Comparison of ENCODE assay signal across 16 cellular contexts in the genomic region with DNA sequence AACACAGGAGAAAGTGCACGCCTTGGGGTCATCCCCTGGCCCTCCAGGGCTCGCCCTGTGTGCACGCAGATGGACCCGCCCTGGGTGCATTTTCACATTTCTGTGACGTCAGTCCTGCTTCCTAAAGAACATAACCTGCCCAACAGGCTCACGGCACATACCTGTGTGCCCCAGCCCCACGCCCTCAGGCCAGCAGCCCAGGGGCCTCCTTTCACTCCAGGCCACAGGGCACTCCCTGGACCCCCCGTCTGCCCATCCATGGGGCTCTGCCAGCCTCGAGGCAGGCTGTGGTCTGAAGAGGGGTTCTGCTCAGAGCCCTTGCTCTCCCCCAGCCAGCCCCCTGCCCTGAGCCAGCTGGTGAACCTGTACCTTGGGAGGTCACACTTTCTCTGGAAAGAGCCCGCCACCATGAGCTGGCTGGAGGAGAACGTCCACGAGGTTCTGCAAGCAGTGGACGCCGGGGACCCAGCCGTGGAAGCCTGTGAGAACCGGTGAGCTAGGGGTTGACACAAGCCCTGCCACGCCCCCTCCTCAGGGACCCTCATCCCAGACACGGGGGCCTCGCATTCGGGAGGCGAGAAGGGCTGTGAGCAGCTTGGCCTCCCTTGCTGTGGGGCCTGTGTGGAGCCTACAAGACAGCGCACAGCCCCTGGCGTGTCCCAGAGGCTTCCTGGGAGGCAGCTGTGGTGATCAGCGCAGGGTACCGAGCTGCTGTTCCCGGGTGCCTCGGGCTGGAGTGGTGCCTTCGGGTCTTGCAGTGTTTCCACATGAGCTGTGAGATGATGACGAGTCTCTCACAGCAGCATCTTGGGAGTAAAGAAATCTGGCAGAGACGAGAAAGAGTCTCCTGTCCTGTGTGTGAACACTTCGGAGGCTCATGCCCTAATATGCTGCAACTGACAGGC. TPM values are rescaled to one million over a fixed set of nuclear protein-coding genes. Genes with fewer than 3 reads are reported as not detected.
A peak's percentile ranks its signal among the peaks of the same experiment; 100 is the strongest.
DNase-seq lines count a peak whose midpoint lies in the region; ATAC-seq and TF ChIP-seq lines count a peak whose summit lies in the region.
"Had no signal": no experiment of that assay in that cellular context is flagged by ENCODE, and none has a peak within 500 bp of the region (broad histone marks: within the 10 kb centered on the region; RNA-seq: fewer than 3 reads in every experiment).

No MANE protein-coding gene starts in this region.

- H3K36me3 ChIP-seq in esophagus squamous epithelium, result peaks cover 47 to 90% (median 51%) of the 10 kb centered on the region in 3 donors

- H3K27ac Mint-ChIP-seq in stimulated activated naive B cell treated with anti-CD40 and anti-IgM and Interleukin-4, amounts not matched to agents 10 μg/mL and 1 μg/mL and 100 μg/mL, for 72 hours, result peak overlapping the region; percentile 25
- H3K27ac Mint-ChIP-seq: activated CD4-positive, alpha-beta T cell treated with anti-CD3 and anti-CD28 coated beads for 36 hours; activated naive CD8-positive, alpha-beta T cell treated with anti-CD3 and anti-CD28 coated beads for 36 hours; stimulated activated naive CD8-positive, alpha-beta T cell treated with anti-CD3 and anti-CD28 coated beads, Interleukin-15, Interleukin-2, amounts not matched to agents 100 ng/mL and 50 ng/mL, for 24 hours had no signal

- H3K4me1 Mint-ChIP-seq in stimulated activated naive B cell treated with anti-CD40 and anti-IgM and Interleukin-4, amounts not matched to agents 10 μg/mL and 1 μg/mL and 100 μg/mL, for 72 hours, result peaks cover 0 to 13% of the 10 kb centered on the region in 2 donors
- H3K4me1 Mint-ChIP-seq: activated CD4-positive, alpha-beta T cell treated with anti-CD3 and anti-CD28 coated beads for 36 hours had no signal

- no peak for TF ChIP-seq CTCF in NB4 (IDR thresholded peaks at IDR 0.05; ENCODE audit: low read depth, low read length)
- TF ChIP-seq CTCF in esophagus squamous epithelium (IDR thresholded peaks at IDR 0.05), result no peak

- H3K4me3 ChIP-seq in NB4 (ENCODE audit: low read depth, low read length) (no peak overlapping the region), esophagus squamous epithelium (no peak overlapping the region)
- H3K4me3 ChIP-seq: GM23338, hepatocyte, transverse colon had no signal

- ATAC-seq in stimulated activated naive B cell treated with anti-CD40 and anti-IgM and Interleukin-4, amounts not matched to agents 10 μg/mL and 1 μg/mL and 100 μg/mL, for 72 hours (replicated peaks), result no peak
- ATAC-seq: activated CD4-positive, alpha-beta T cell treated with anti-CD3 and anti-CD28 coated beads for 36 hours; GM23338 had no signal

- peaks cover under 1 to 22% (median 3%) of the 10 kb centered on the region in 3 donors for H3K4me1 ChIP-seq in esophagus squamous epithelium

- intact Hi-C loops in esophagus squamous epithelium (cut with DNase I), result no loop called here

- no peaks in the 10 kb centered on the region for H3K9me3 Mint-ChIP-seq in stimulated activated naive B cell treated with anti-CD40 and anti-IgM and Interleukin-4, amounts not matched to agents 10 μg/mL and 1 μg/mL and 100 μg/mL, for 72 hours
- H3K9me3 Mint-ChIP-seq: activated naive CD8-positive, alpha-beta T cell treated with anti-CD3 and anti-CD28 coated beads for 36 hours; stimulated activated naive CD8-positive, alpha-beta T cell treated with anti-CD3 and anti-CD28 coated beads, Interleukin-15, Interleukin-2, amounts not matched to agents 100 ng/mL and 50 ng/mL, for 24 hours had no signal

- no peaks in the 10 kb centered on the region for H3K27me3 Mint-ChIP-seq in stimulated activated naive B cell treated with anti-CD40 and anti-IgM and Interleukin-4, amounts not matched to agents 10 μg/mL and 1 μg/mL and 100 μg/mL, for 72 hours
- H3K27me3 Mint-ChIP-seq: activated CD4-positive, alpha-beta T cell treated with anti-CD3 and anti-CD28 coated beads for 36 hours; activated naive CD8-positive, alpha-beta T cell treated with anti-CD3 and anti-CD28 coated beads for 36 hours; stimulated activated naive CD8-positive, alpha-beta T cell treated with anti-CD3 and anti-CD28 coated beads, Interleukin-15, Interleukin-2, amounts not matched to agents 100 ng/mL and 50 ng/mL, for 24 hours had no signal

- 71 to 76% methylated on average over 9 to 23 of the region's 31 CpGs for WGBS in esophagus squamous epithelium, 2 donors

- TF ChIP-seq POLR2A in NB4 (IDR thresholded peaks at IDR 0.05; ENCODE audit: extremely low read depth, insufficient read length) (peak; percentile 17), esophagus squamous epithelium (IDR thresholded peaks at IDR 0.05) (no peak)

- H3K27me3 ChIP-seq in esophagus squamous epithelium, result no peaks in the 10 kb centered on the region
- H3K27me3 ChIP-seq: hepatocyte, transverse colon had no signal

- peak overlapping the region in 3 of 4 donors; percentile 41 to 71 (median 60) for H3K27ac ChIP-seq in esophagus squamous epithelium
- H3K27ac ChIP-seq: hepatocyte, transverse colon had no signal

- H3K4me3 Mint-ChIP-seq in stimulated activated naive B cell treated with anti-CD40 and anti-IgM and Interleukin-4, amounts not matched to agents 10 μg/mL and 1 μg/mL and 100 μg/mL, for 72 hours, result no peak overlapping the region
- H3K4me3 Mint-ChIP-seq: activated CD4-positive, alpha-beta T cell treated with anti-CD3 and anti-CD28 coated beads for 36 hours; activated naive CD8-positive, alpha-beta T cell treated with anti-CD3 and anti-CD28 coated beads for 36 hours; GM23338; stimulated activated naive CD8-positive, alpha-beta T cell treated with anti-CD3 and anti-CD28 coated beads, Interleukin-15, Interleukin-2, amounts not matched to agents 100 ng/mL and 50 ng/mL, for 24 hours had no signal

- H3K9me3 ChIP-seq in esophagus squamous epithelium, result no peaks in the 10 kb centered on the region
- H3K9me3 ChIP-seq: transverse colon had no signal

- DNase-seq in NB4 (ENCODE audit: low read depth) (no peak), esophagus squamous epithelium (lab: John Stamatoyannopoulos, UW) (no peak), T-helper 2 cell (no peak)
- no peak for DNase-seq in stimulated activated naive B cell treated with anti-CD40 and anti-IgM and Interleukin-4, amounts not matched to agents 10 μg/mL and 1 μg/mL and 100 μg/mL, for 72 hours
- DNase-seq in stimulated activated CD4-positive, alpha-beta T cell treated with anti-CD3 and anti-CD28 coated beads, Interleukin-1b, Interleukin-23, amount 100 ng/mL, for 48 hours, result no peak
- DNase-seq: activated CD4-positive, alpha-beta T cell treated with anti-CD3 and anti-CD28 coated beads for 36 hours; activated naive CD8-positive, alpha-beta T cell treated with anti-CD3 and anti-CD28 coated beads for 36 hours; COR-L47; Kasumi-1; NCI-H1105; NK-92 treated with Interleukin-12 subunit alpha and Interleukin-12 subunit beta, amount 100 ng/mL, for 24 hours; posterior cingulate gyrus; transverse colon had no signal

- peaks cover 41 to 52% of the 10 kb centered on the region in 2 donors for H3K36me3 Mint-ChIP-seq in stimulated activated naive B cell treated with anti-CD40 and anti-IgM and Interleukin-4, amounts not matched to agents 10 μg/mL and 1 μg/mL and 100 μg/mL, for 72 hours

RNA-seq across cellular contexts. Expression of gene MC1R, which starts 13.8 kb away (rescaled TPM):
- total RNA-seq in esophagus squamous epithelium, result 1 to 10 TPM; 1.1 to 3.4 (median 2.0) TPM

RNA-seq across cellular contexts. Expression of gene TUBB3, which starts 18.3 kb away (rescaled TPM):
- 1 to 10 TPM in 3 of 4 donors, not detected in 1; 2.2 to 9.6 (median 8.0) TPM for total RNA-seq in esophagus squamous epithelium
- total RNA-seq: activated naive CD8-positive, alpha-beta T cell treated with anti-CD3 and anti-CD28 coated beads for 36 hours had no signal

RNA-seq across cellular contexts. Expression of gene TCF25, which starts 31.5 kb away (rescaled TPM):
- total RNA-seq in esophagus squamous epithelium, result 100 to 1,000 TPM in 2 of 4 donors, 10 to 100 TPM in 2; 79.7 to 124 (median 101) TPM

RNA-seq across cellular contexts. Expression of gene DEF8, which starts 43.7 kb away (rescaled TPM):
- 10 to 100 TPM; 43.5 to 63.0 (median 52.4) TPM for total RNA-seq in esophagus squamous epithelium
